13 cellular contexts compared by ENCODE assay signal in the genomic region with DNA sequence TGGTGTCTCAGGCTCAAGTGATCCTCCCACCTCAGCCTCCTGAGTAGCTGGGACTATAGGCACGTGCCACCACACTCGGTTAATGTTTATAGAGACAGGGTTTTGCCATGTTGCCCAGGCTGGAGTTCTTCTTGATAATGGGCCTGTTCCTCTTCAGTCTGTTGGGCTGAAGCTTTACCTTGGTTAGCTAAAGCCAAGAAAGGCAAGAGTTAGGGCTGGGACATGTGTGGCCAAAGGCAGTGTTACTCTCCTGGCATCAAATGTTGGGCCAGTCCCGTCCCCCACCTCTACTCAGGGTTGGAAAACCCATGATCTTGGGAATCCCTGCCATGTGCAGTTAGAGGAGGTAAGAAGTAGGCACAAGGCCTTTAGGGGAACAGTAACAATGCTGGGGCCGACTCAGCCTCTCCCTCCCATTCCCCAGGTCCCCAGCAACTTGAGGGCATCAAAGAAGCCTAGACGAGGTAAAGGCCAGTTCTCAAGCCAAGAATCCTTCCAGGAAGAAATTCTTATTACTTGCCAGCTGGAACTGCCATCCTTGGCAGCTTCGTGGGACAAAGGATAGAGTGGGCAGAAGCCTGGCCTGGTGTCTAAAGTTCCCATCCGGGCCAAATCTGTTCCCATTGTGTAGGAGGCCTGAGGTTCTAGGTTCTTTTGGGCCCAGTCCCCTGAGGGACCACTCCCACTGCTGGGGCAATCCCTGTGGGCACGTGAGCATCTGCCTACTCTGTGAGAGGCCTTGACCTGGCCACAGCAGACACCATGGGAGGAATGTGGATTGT. TPM values are rescaled to one million over a fixed set of nuclear protein-coding genes. Genes with fewer than 3 reads are reported as not detected.
A peak's percentile ranks its signal among the peaks of the same experiment; 100 is the strongest.
DNase-seq lines count a peak whose midpoint lies in the region; ATAC-seq and TF ChIP-seq lines count a peak whose summit lies in the region.
"Had no signal": no experiment of that assay in that cellular context is flagged by ENCODE, and none has a peak within 500 bp of the region (broad histone marks: within the 10 kb centered on the region; RNA-seq: fewer than 3 reads in every experiment).

No MANE protein-coding gene starts in this region.

- in situ Hi-C loops in astrocyte of the cerebellum (cut with HindIII; ENCODE audit: low sequenced_read_pairs), result no loop called here

- TF ChIP-seq CTCF in astrocyte of the cerebellum (IDR thresholded peaks at IDR 0.05; ENCODE audit: low read depth, low read length, missing control alignments) (no peak), lower lobe of right lung (IDR thresholded peaks at IDR 0.05) (no peak)

- intact Hi-C loops in lower lobe of right lung (cut with DNase I), result no loop called here

- H3K36me3 ChIP-seq in lower lobe of right lung, result peaks cover 7% of the 10 kb centered on the region

- H3K4me1 ChIP-seq in lower lobe of right lung, result peaks cover 29% of the 10 kb centered on the region

- H3K9me3 ChIP-seq in lower lobe of right lung, result no peaks in the 10 kb centered on the region

- no peak overlapping the region for H3K27ac ChIP-seq in lower lobe of right lung

- H3K27me3 ChIP-seq in lower lobe of right lung (ENCODE audit: low read depth), result no peaks in the 10 kb centered on the region

- DNase-seq in stimulated activated CD4-positive, alpha-beta T cell treated with anti-CD3 and anti-CD28 coated beads, Interleukin-2, amount 100 ng/mL, for 4 hours (ENCODE audit: low read depth), result peak; percentile 23
- no peak for DNase-seq in stimulated activated CD4-positive, alpha-beta T cell treated with anti-CD3 and anti-CD28 coated beads, Interleukin-2, amount 100 ng/mL, for 24 hours
- DNase-seq in astrocyte of the cerebellum (ENCODE audit: low read depth) (peak; percentile 89), lower lobe of right lung (peak; percentile 46), SKM-1 (lab: John Stamatoyannopoulos, UW; ENCODE audit: unreplicated experiment) (no peak), NCI-H2171 (lab: John Stamatoyannopoulos, UW) (no peak)
- DNase-seq: DND-41, naive B cell, NCI-H1092, T1000 had no signal

- H3K4me3 ChIP-seq in astrocyte of the cerebellum (ENCODE audit: low read depth, low read length) (no peak overlapping the region), lower lobe of right lung (no peak overlapping the region)

- ATAC-seq in lower lobe of right lung (peak; percentile 34 to 35), GM18520 (IDR thresholded peaks at IDR 0.05; ENCODE audit: unreplicated experiment) (no peak), HG03196 (IDR thresholded peaks at IDR 0.05; ENCODE audit: unreplicated experiment) (no peak)
- ATAC-seq: stimulated activated naive CD8-positive, alpha-beta T cell treated with anti-CD3 and anti-CD28 coated beads, Interleukin-15, amount 100 ng/mL, for 72 hours had no signal

RNA-seq across cellular contexts. Expression of gene EGR1, which starts 4.5 kb away (rescaled TPM):
- total RNA-seq in lower lobe of right lung, result 78.2 TPM

RNA-seq across cellular contexts. Expression of gene REEP2, which starts 30.9 kb away (rescaled TPM):
- 0.80 TPM for total RNA-seq in lower lobe of right lung

Comparison
In these comparisons a context has a peak if more than half of its experiments do, and no peak if none do; other contexts are left out.
1. DNase-seq: peak in stimulated activated CD4-positive, alpha-beta T cell treated with anti-CD3 and anti-CD28 coated beads, Interleukin-2, amount 100 ng/mL, for 4 hours (single experiment), astrocyte of the cerebellum (single experiment) and lower lobe of right lung (single experiment); none in stimulated activated CD4-positive, alpha-beta T cell treated with anti-CD3 and anti-CD28 coated beads, Interleukin-2, amount 100 ng/mL, for 24 hours (0 of 2), SKM-1 (single experiment) and NCI-H2171 (single experiment).
2. ATAC-seq: peak in lower lobe of right lung (2 of 2); none in GM18520 (single experiment) and HG03196 (single experiment).